ENCODE assay signal across 8 cellular contexts in the genomic region with DNA sequence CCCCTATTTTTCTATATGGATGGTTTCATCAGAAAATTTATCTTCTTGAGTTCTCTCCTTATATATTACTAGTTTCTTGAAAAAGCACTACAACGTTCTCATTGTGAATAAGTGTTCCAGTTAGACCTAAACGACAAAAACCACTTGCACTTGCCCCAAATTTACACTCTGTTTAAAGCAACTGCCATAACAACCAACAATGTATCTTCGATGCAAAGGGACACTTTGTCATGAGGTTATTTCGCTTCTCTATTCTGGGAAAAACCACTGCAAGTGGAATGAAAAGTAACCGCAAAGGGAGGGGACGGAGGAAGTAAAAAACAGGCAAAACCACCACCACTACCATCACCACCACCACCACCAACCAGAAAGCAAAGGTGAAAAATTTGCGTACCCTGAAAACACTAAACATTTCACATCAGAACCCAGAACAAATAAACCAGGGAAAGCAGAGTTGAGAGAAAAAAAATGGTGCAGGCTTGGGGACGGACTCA. TPM values are rescaled to one million over a fixed set of nuclear protein-coding genes. Genes with fewer than 3 reads are reported as not detected.
DNase-seq lines count a peak whose midpoint lies in the region; ATAC-seq and TF ChIP-seq lines count a peak whose summit lies in the region.

No MANE protein-coding gene starts in this region.

- H3K27me3 Mint-ChIP-seq in activated naive CD4-positive, alpha-beta T cell treated with anti-CD3 and anti-CD28 coated beads for 36 hours (ENCODE audit: low read depth) = no peaks in the 10 kb centered on the region
- no peaks in the 10 kb centered on the region for H3K27me3 Mint-ChIP-seq in type B pancreatic cell

- peak overlapping the region; percentile 85 for H3K4me3 Mint-ChIP-seq in activated naive CD4-positive, alpha-beta T cell treated with anti-CD3 and anti-CD28 coated beads for 36 hours
- peak overlapping the region; percentile 88 for H3K4me3 Mint-ChIP-seq in type B pancreatic cell

- H3K27me3 ChIP-seq in Peyer's patch (no peaks in the 10 kb centered on the region), muscle layer of duodenum (ENCODE audit: low read depth, low read length) (no peaks in the 10 kb centered on the region)

- peaks cover 3% of the 10 kb centered on the region for H3K36me3 Mint-ChIP-seq in activated naive CD4-positive, alpha-beta T cell treated with anti-CD3 and anti-CD28 coated beads for 36 hours (ENCODE audit: low read depth)
- peaks cover 7% of the 10 kb centered on the region for H3K36me3 Mint-ChIP-seq in type B pancreatic cell

- peaks cover 30% of the 10 kb centered on the region for H3K4me1 Mint-ChIP-seq in activated naive CD4-positive, alpha-beta T cell treated with anti-CD3 and anti-CD28 coated beads for 36 hours (ENCODE audit: low read depth)
- peaks cover 22% of the 10 kb centered on the region for H3K4me1 Mint-ChIP-seq in type B pancreatic cell (ENCODE audit: unreplicated experiment)

- CTCF ChIA-PET in activated naive CD4-positive, alpha-beta T cell treated with anti-CD3 and anti-CD28 coated beads for 36 hours (lab: Charles Lee) = interaction anchor here (0.7 to 2.8 kb wide), 10 partner anchors 9 to 860 kb away, joined by 3 to 14 read pairs (median 6); a partner anchor contains a TSS

- peak; percentile 63 for DNase-seq in activated naive CD4-positive, alpha-beta T cell treated with anti-CD3 and anti-CD28 coated beads for 36 hours
- no peak for DNase-seq in activated naive CD4-positive, alpha-beta T cell treated with Interleukin-2 at 50 U/mL for 16 hours
- DNase-seq in Peyer's patch (no peak), cardiac fibroblast (ENCODE audit: low read depth in 2 of 2) (no peak), type B pancreatic cell (ENCODE audit: extremely low spot score, unreplicated experiment) (no peak), NCI-H1048 (lab: John Stamatoyannopoulos, UW) (no peak)

- peak overlapping the region; percentile 95 for H3K27ac Mint-ChIP-seq in activated naive CD4-positive, alpha-beta T cell treated with anti-CD3 and anti-CD28 coated beads for 36 hours
- peak overlapping the region; percentile 94 for H3K27ac Mint-ChIP-seq in type B pancreatic cell

- TF ChIP-seq POLR2A in Peyer's patch (IDR thresholded peaks at IDR 0.05) = no peak

- H3K27ac ChIP-seq in Peyer's patch (peak overlapping the region; percentile 99 to 100 (median 99)), muscle layer of duodenum (ENCODE audit: low read length) (peak overlapping the region; percentile 76)

- H3K9me3 Mint-ChIP-seq in activated naive CD4-positive, alpha-beta T cell treated with anti-CD3 and anti-CD28 coated beads for 36 hours = no peaks in the 10 kb centered on the region
- H3K9me3 Mint-ChIP-seq in type B pancreatic cell = no peaks in the 10 kb centered on the region

- intact Hi-C loops in activated naive CD4-positive, alpha-beta T cell treated with anti-CD3 and anti-CD28 coated beads for 36 hours (cut with micrococcal nuclease) = loop anchor here (1.0 to 10.0 kb wide), 11 partner anchors 66 to 1391 kb away; a partner anchor contains a TSS

- TF ChIP-seq CTCF in Peyer's patch (IDR thresholded peaks at IDR 0.05) (peak in 1 of 6 experiments; percentile 8), cardiac fibroblast (IDR thresholded peaks at IDR 0.05; ENCODE audit: low read depth, low read length) (no peak), type B pancreatic cell (conservative IDR thresholded peaks at IDR 0.05) (no peak)

- ATAC-seq in HG02798 (IDR thresholded peaks at IDR 0.05; ENCODE audit: poor library complexity, unreplicated experiment) = no peak

- H3K36me3 ChIP-seq in Peyer's patch (no peaks in the 10 kb centered on the region), muscle layer of duodenum (ENCODE audit: control insufficient read depth in 1 of 2, insufficient read depth in 2 of 2, low read length in 2 of 2) (peaks cover 0 to 9% of the 10 kb centered on the region in 2 donors)

- H3K9me3 ChIP-seq in Peyer's patch (no peaks in the 10 kb centered on the region), muscle layer of duodenum (ENCODE audit: control insufficient read depth in 1 of 2, low read length in 2 of 2) (no peaks in the 10 kb centered on the region)

- H3K4me3 ChIP-seq in Peyer's patch (peak overlapping the region; percentile 82 to 92 (median 90)), cardiac fibroblast (replicated peaks in 1 of 2; ENCODE audit: low read depth in 2 of 2, low read length in 2 of 2) (peak overlapping the region; percentile 70 to 82), muscle layer of duodenum (ENCODE audit: low read depth in 1 of 2, low read length in 2 of 2) (peak overlapping the region; percentile 49 to 88)

- H3K4me1 ChIP-seq in Peyer's patch (peaks cover 0 to 18% (median 3%) of the 10 kb centered on the region in 4 donors), muscle layer of duodenum (ENCODE audit: control insufficient read depth in 1 of 2, insufficient read depth in 2 of 2, low read length in 2 of 2) (peaks cover 0 to 19% of the 10 kb centered on the region in 2 donors)

RNA-seq across cellular contexts. Expression of a gene that starts 1.2 kb away (rescaled TPM):
- total RNA-seq in activated naive CD4-positive, alpha-beta T cell treated with anti-CD3 and anti-CD28 coated beads for 36 hours = 10 to 100 TPM; 17.5 to 18.8 TPM
- total RNA-seq in Peyer's patch (10 to 100 TPM in 3 of 4 donors, 1 to 10 TPM in 1; 8.1 to 39.6 (median 10.2) TPM), type B pancreatic cell (ENCODE audit: low replicate concordance) (23.5 and 33.0 TPM in 2 replicates)
